8 cellular contexts compared by ENCODE assay signal in the genomic region with DNA sequence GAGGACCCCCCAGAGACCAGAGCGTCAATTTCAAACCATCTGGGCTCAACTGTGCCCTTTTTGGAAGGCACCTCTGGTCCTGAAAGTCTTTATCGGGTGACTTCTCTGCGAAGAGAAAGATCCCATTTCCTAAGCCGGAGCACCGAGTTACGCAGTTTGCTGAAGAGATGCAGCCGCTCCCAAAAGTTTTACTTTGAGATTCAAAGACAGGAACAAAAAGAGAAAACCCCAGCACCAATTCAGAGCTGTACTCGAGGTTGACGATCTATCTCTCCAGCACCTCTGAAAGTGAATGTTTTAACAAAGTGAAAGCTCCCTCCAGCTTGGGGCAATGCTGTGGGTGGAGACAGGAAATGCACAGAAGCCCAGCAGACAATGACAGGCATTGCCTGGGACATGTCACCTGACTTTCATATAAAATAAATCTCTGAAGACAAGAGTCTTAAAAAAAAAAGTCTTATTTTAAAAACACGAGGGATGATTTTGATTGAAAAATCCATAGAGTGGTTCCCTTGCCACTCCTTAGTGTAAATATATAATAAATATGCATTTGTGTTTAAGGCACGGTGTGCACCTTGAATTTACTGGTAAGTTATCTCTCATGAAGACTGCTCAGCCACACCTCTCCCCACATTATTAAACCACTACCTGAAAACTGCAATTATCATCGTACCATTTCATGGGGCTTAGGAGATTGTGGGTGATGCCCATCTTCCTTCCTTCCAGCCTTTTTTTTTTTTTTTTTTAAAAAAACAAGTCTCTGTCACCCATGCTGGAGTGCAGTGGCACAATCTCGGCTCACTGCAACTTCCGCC.
A peak's percentile ranks its signal among the peaks of the same experiment; 100 is the strongest.
DNase-seq lines count a peak whose midpoint lies in the region; ATAC-seq and TF ChIP-seq lines count a peak whose summit lies in the region.

No MANE protein-coding gene starts in this region.

- H3K4me2 ChIP-seq in BLaER1 treated with 17β-estradiol and CSF1 and Interleukin-3, amounts not matched to agents 10 nM and 100 nM = peak overlapping the region; percentile 74 to 98 (median 89)

- H3K27ac Mint-ChIP-seq in activated CD8-positive, alpha-beta T cell treated with anti-CD3 and anti-CD28 coated beads, Interleukin-2, amount 10 ng/mL, durations not matched to agents 7 days and 5 days = peak overlapping the region; percentile 96
- H3K27ac Mint-ChIP-seq in endothelial cell (ENCODE audit: unreplicated experiment) = peak overlapping the region; percentile 94
- peak overlapping the region; percentile 90 for H3K27ac Mint-ChIP-seq in stimulated activated effector memory CD8-positive, alpha-beta T cell treated with anti-CD3 and anti-CD28 coated beads, Interleukin-12 subunit alpha, Interleukin-12 subunit beta, amount 100 ng/mL, for 72 hours

- DNase-seq in LHCN-M2 (ENCODE audit: low read depth) (peak; percentile 61), endothelial cell (ENCODE audit: low spot score) (peak; percentile 17), cerebellar nuclear complex (lab: John Stamatoyannopoulos, UW) (no peak)
- peak; percentile 89 for DNase-seq in activated CD8-positive, alpha-beta T cell treated with anti-CD3 and anti-CD28 coated beads, Interleukin-2, amount 10 ng/mL, durations not matched to agents 7 days and 5 days
- DNase-seq in stimulated activated effector memory CD8-positive, alpha-beta T cell treated with anti-CD3 and anti-CD28 coated beads, Interleukin-12 subunit alpha, Interleukin-12 subunit beta, amount 100 ng/mL, for 72 hours (ENCODE audit: low spot score in 2 of 2) = peak; percentile 28 to 71

- no peaks in the 10 kb centered on the region for H3K27me3 ChIP-seq in BLaER1 treated with 17β-estradiol and CSF1 and Interleukin-3, amounts not matched to agents 10 nM and 100 nM
- H3K27me3 ChIP-seq in mucosa of rectum (ENCODE audit: control insufficient read depth in 2 of 2, insufficient read depth in 2 of 2, low read length in 2 of 2) = no peaks in the 10 kb centered on the region

- peaks cover 45 to 93% (median 53%) of the 10 kb centered on the region in 10 experiments for H3K4me1 ChIP-seq in BLaER1 treated with 17β-estradiol and CSF1 and Interleukin-3, amounts not matched to agents 10 nM and 100 nM
- peaks cover 16 to 18% of the 10 kb centered on the region in 2 donors for H3K4me1 ChIP-seq in mucosa of rectum (ENCODE audit: control insufficient read depth in 2 of 2, insufficient read depth in 2 of 2, low read length in 2 of 2)

- no peak for TF ChIP-seq CTCF in endothelial cell (IDR thresholded peaks at IDR 0.05; ENCODE audit: unreplicated experiment)

- peak overlapping the region; percentile 84 for H3K4me3 Mint-ChIP-seq in activated CD8-positive, alpha-beta T cell treated with anti-CD3 and anti-CD28 coated beads, Interleukin-2, amount 10 ng/mL, durations not matched to agents 7 days and 5 days
- peak overlapping the region; percentile 71 for H3K4me3 Mint-ChIP-seq in endothelial cell (ENCODE audit: unreplicated experiment)
- H3K4me3 Mint-ChIP-seq in stimulated activated effector memory CD8-positive, alpha-beta T cell treated with anti-CD3 and anti-CD28 coated beads, Interleukin-12 subunit alpha, Interleukin-12 subunit beta, amount 100 ng/mL, for 72 hours = peak overlapping the region; percentile 69

- peaks cover 0 to 44% (median 0%) of the 10 kb centered on the region in 11 experiments; a peak in 9 of 22 replicates for H3K36me3 ChIP-seq in BLaER1 treated with 17β-estradiol and CSF1 and Interleukin-3, amounts not matched to agents 10 nM and 100 nM
- H3K36me3 ChIP-seq in mucosa of rectum (ENCODE audit: control insufficient read depth in 2 of 2, insufficient read depth in 2 of 2, low read length in 2 of 2) = peaks cover 2% of the 10 kb centered on the region in 2 donors

- POLR2A ChIA-PET in activated CD8-positive, alpha-beta T cell treated with anti-CD3 and anti-CD28 coated beads, Interleukin-2, amount 10 ng/mL, durations not matched to agents 7 days and 5 days (lab: Charles Lee) = interaction anchor here (0.6 to 3.2 kb wide), 20 partner anchors 12 to 90 kb away, joined by 3 to 15 read pairs (median 4); partner anchors contain the start of genes FNBP1 and GPR107

- peak overlapping the region; percentile 74 to 86 (median 81) for H3K9ac ChIP-seq in BLaER1 treated with 17β-estradiol and CSF1 and Interleukin-3, amounts not matched to agents 10 nM and 100 nM
- H3K9ac ChIP-seq in mucosa of rectum (ENCODE audit: low read depth in 1 of 2, low read length in 2 of 2) = peak overlapping the region; percentile 71 to 79

- no peaks in the 10 kb centered on the region for H3K9me3 Mint-ChIP-seq in activated CD8-positive, alpha-beta T cell treated with anti-CD3 and anti-CD28 coated beads, Interleukin-2, amount 10 ng/mL, durations not matched to agents 7 days and 5 days (ENCODE audit: insufficient read depth)
- H3K9me3 Mint-ChIP-seq in endothelial cell (ENCODE audit: unreplicated experiment) = no peaks in the 10 kb centered on the region
- H3K9me3 Mint-ChIP-seq in stimulated activated effector memory CD8-positive, alpha-beta T cell treated with anti-CD3 and anti-CD28 coated beads, Interleukin-12 subunit alpha, Interleukin-12 subunit beta, amount 100 ng/mL, for 72 hours = no peaks in the 10 kb centered on the region

- CTCF ChIA-PET in activated CD8-positive, alpha-beta T cell treated with anti-CD3 and anti-CD28 coated beads, Interleukin-2, amount 10 ng/mL, durations not matched to agents 7 days and 5 days (lab: Charles Lee) = interaction anchor here (0.6 to 2.8 kb wide), 9 partner anchors 10 to 144 kb away, joined by 3 to 16 read pairs (median 3); no protein-coding TSS in a partner anchor

- ATAC-seq in GM21515 (IDR thresholded peaks at IDR 0.05; ENCODE audit: unreplicated experiment) = peak; percentile 65
- peak; percentile 97 for ATAC-seq in activated CD8-positive, alpha-beta T cell treated with anti-CD3 and anti-CD28 coated beads, Interleukin-2, amount 10 ng/mL, durations not matched to agents 7 days and 5 days
- peak; percentile 93 for ATAC-seq in stimulated activated effector memory CD8-positive, alpha-beta T cell treated with anti-CD3 and anti-CD28 coated beads, Interleukin-12 subunit alpha, Interleukin-12 subunit beta, amount 100 ng/mL, for 72 hours

- no peaks in the 10 kb centered on the region; a peak in 1 of 22 replicates for H3K9me3 ChIP-seq in BLaER1 treated with 17β-estradiol and CSF1 and Interleukin-3, amounts not matched to agents 10 nM and 100 nM (replicated peaks in 1 of 11)
- no peaks in the 10 kb centered on the region for H3K9me3 ChIP-seq in mucosa of rectum (ENCODE audit: control insufficient read depth in 2 of 2, low read length in 2 of 2)

- peak overlapping the region; percentile 48 to 71 (median 61) for H3K4me3 ChIP-seq in BLaER1 treated with 17β-estradiol and CSF1 and Interleukin-3, amounts not matched to agents 10 nM and 100 nM
- H3K4me3 ChIP-seq in mucosa of rectum (ENCODE audit: low read length in 2 of 2) = peak overlapping the region; percentile 64 to 73

- no peaks in the 10 kb centered on the region for H3K27me3 Mint-ChIP-seq in activated CD8-positive, alpha-beta T cell treated with anti-CD3 and anti-CD28 coated beads, Interleukin-2, amount 10 ng/mL, durations not matched to agents 7 days and 5 days (ENCODE audit: low read depth)
- H3K27me3 Mint-ChIP-seq in endothelial cell (ENCODE audit: unreplicated experiment) = no peaks in the 10 kb centered on the region

- peaks cover 73% of the 10 kb centered on the region for H3K4me1 Mint-ChIP-seq in activated CD8-positive, alpha-beta T cell treated with anti-CD3 and anti-CD28 coated beads, Interleukin-2, amount 10 ng/mL, durations not matched to agents 7 days and 5 days (ENCODE audit: low read depth)
- H3K4me1 Mint-ChIP-seq in endothelial cell (ENCODE audit: unreplicated experiment) = peaks cover 49% of the 10 kb centered on the region
- H3K4me1 Mint-ChIP-seq in stimulated activated effector memory CD8-positive, alpha-beta T cell treated with anti-CD3 and anti-CD28 coated beads, Interleukin-12 subunit alpha, Interleukin-12 subunit beta, amount 100 ng/mL, for 72 hours = peaks cover 84% of the 10 kb centered on the region

- peak overlapping the region; percentile 66 to 87 (median 82) for H3K27ac ChIP-seq in BLaER1 treated with 17β-estradiol and CSF1 and Interleukin-3, amounts not matched to agents 10 nM and 100 nM
- peak overlapping the region; percentile 72 to 85 for H3K27ac ChIP-seq in mucosa of rectum (ENCODE audit: low read depth in 2 of 2, low read length in 2 of 2)

- peaks cover 0 to 4% (median 0%) of the 10 kb centered on the region in 11 experiments; a peak in 1 of 22 replicates for H4K20me1 ChIP-seq in BLaER1 treated with 17β-estradiol and CSF1 and Interleukin-3, amounts not matched to agents 10 nM and 100 nM

- peaks cover 66% of the 10 kb centered on the region for H3K36me3 Mint-ChIP-seq in activated CD8-positive, alpha-beta T cell treated with anti-CD3 and anti-CD28 coated beads, Interleukin-2, amount 10 ng/mL, durations not matched to agents 7 days and 5 days (ENCODE audit: low read depth)
- peaks cover 38% of the 10 kb centered on the region for H3K36me3 Mint-ChIP-seq in endothelial cell (ENCODE audit: low read depth, unreplicated experiment)
- no peaks in the 10 kb centered on the region for H3K36me3 Mint-ChIP-seq in stimulated activated effector memory CD8-positive, alpha-beta T cell treated with anti-CD3 and anti-CD28 coated beads, Interleukin-12 subunit alpha, Interleukin-12 subunit beta, amount 100 ng/mL, for 72 hours

Comparison
In these comparisons a context has a peak if more than half of its experiments do, and no peak if none do; other contexts are left out.
1. DNase-seq: peak in LHCN-M2 (single experiment), activated CD8-positive, alpha-beta T cell treated with anti-CD3 and anti-CD28 coated beads, Interleukin-2, amount 10 ng/mL, durations not matched to agents 7 days and 5 days (single experiment), endothelial cell (single experiment) and stimulated activated effector memory CD8-positive, alpha-beta T cell treated with anti-CD3 and anti-CD28 coated beads, Interleukin-12 subunit alpha, Interleukin-12 subunit beta, amount 100 ng/mL, for 72 hours (2 of 2); none in cerebellar nuclear complex (0 of 2).
2. Peak in every context shown above with its lines, with median percentiles within 50 percentile points of each other: ATAC-seq, H3K27ac Mint-ChIP-seq and H3K4me3 Mint-ChIP-seq.